1 cellular context compared by ENCODE assay signal in genomic region chr16:55488306-55488705, GRCh38.
TF ChIP-seq lines count a peak whose summit lies in the region.

No MANE protein-coding gene starts in this region.

TF ChIP-seq in SK-N-SH treated with all-trans-retinoic acid at 6 μM for 48 hours, 23 proteins besides CTCF, POLR2A, EP300 and RAD21 (continued from another document):
- no peak for TF ChIP-seq CSRNP3 (CRISPR knock-in tag; IDR thresholded peaks at IDR 0.05)
- no peak for TF ChIP-seq ZNF8 (CRISPR knock-in tag; IDR thresholded peaks at IDR 0.05)
- TF ChIP-seq TSHZ2 (CRISPR knock-in tag; IDR thresholded peaks at IDR 0.05) = no peak
- no peak for TF ChIP-seq ZFP30 (CRISPR knock-in tag; IDR thresholded peaks at IDR 0.05)
